In the genomic region with DNA sequence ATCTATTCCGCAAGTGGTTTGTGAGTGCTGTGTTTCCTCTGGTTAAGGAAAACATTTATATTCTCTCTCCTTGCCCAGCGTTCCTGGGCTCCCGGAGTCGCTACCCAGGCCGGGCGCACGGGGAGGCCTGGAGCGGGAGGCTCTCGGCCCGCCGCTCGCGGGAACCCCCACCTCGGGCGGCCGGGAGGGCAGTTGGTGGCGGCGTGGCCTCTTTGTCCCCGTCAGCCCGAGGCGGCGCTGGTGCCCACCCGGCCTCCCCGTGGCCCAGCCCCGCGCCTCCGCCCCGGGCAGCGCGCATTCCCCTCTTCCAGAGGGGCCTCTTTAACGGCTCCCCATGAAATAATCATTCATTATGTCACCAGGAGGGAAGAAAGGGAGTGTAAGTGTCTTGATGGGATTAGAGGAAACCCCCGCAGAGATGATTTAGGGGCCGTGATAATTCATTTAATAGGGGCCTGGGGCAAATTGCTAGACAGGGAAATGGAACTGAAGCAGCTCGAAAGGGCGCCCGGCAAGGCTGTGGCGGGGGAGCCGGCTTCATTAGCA, we compare ENCODE assay signal across 14 cellular contexts.
DNase-seq lines count a peak whose midpoint lies in the region; ATAC-seq and TF ChIP-seq lines count a peak whose summit lies in the region.
"Had no signal": no experiment of that assay in that cellular context is flagged by ENCODE, and none has a peak within 500 bp of the region (broad histone marks: within the 10 kb centered on the region; RNA-seq: fewer than 3 reads in every experiment).

No MANE protein-coding gene starts in this region.

- H3K36me3 Mint-ChIP-seq in endodermal cell (ENCODE audit: low read depth) (no peaks in the 10 kb centered on the region), nephron (ENCODE audit: low read depth) (peaks cover 5% of the 10 kb centered on the region)

- no peaks in the 10 kb centered on the region for H3K9me2 ChIP-seq in SK-N-SH

- ATAC-seq in GM18505 (IDR thresholded peaks at IDR 0.05; ENCODE audit: unreplicated experiment) (no peak), HG03039 (IDR thresholded peaks at IDR 0.05; ENCODE audit: unreplicated experiment) (no peak)
- ATAC-seq: mucosa of descending colon had no signal

- TF ChIP-seq POLR2A in GM18505 (IDR thresholded peaks at IDR 0.05; ENCODE audit: borderline replicate concordance, extremely low read depth, insufficient read depth, insufficient read length) (no peak), ovary (IDR thresholded peaks at IDR 0.05) (no peak)

- DNase-seq in M059J (ENCODE audit: low read depth) (peak; percentile 44), endodermal cell (peak; percentile 86), SK-N-SH (no peak), ovary (no peak)
- DNase-seq: activated CD4-positive, alpha-beta T cell treated with anti-CD3 and anti-CD28 coated beads, Interleukin-2, amount 50 U/mL, for 1 hour; AML-193; mucosa of descending colon; MV-4-11; Peyer's patch had no signal

- TF ChIP-seq RAD21 in SK-N-SH (IDR thresholded peaks at IDR 0.05; ENCODE audit: low read length) = no peak

- 1% methylated on average over 38 of the region's 38 CpGs; no CpG with 5 or more reads in 1 of the 2 experiments for WGBS in endodermal cell (ENCODE audit: insufficient coverage in 1 of 2, insufficient read length in 1 of 2), 2 experiments
- 88% methylated on average over 35 of the region's 38 CpGs for WGBS in SK-N-SH (ENCODE audit: low lambda C conversion rate)
- 9 to 16% (median 14%) methylated on average over 38 of the region's 38 CpGs for WGBS in ovary, 3 donors

- H3K79me2 ChIP-seq in SK-N-SH (ENCODE audit: insufficient read depth) = no peaks in the 10 kb centered on the region

- H3K27me3 ChIP-seq in endodermal cell (ENCODE audit: control insufficient read depth, insufficient read depth, low read length, poor library complexity, severe bottlenecking) (peaks cover 70% of the 10 kb centered on the region), SK-N-SH (ENCODE audit: insufficient read depth) (no peaks in the 10 kb centered on the region; the same call in 1 of the 2 replicates), ovary (no peaks in the 10 kb centered on the region)

- TF ChIP-seq CTCF in GM12875 (IDR thresholded peaks at IDR 0.05; ENCODE audit: borderline replicate concordance, insufficient read depth, low read depth, low read length) (no peak), endodermal cell (conservative IDR thresholded peaks at IDR 0.05) (peak; percentile 52), nephron (IDR thresholded peaks at IDR 0.05; ENCODE audit: unreplicated experiment in 3 of 3) (no peak), SK-N-SH (IDR thresholded peaks at IDR 0.05) (no peak), ovary (IDR thresholded peaks at IDR 0.05) (no peak)

- H3K9me3 ChIP-seq in endodermal cell (ENCODE audit: control insufficient read depth, low read length) = no peaks in the 10 kb centered on the region
- H3K9me3 ChIP-seq in SK-N-SH = no peaks in the 10 kb centered on the region
- H3K9me3 ChIP-seq in ovary = no peaks in the 10 kb centered on the region
- H3K9me3 ChIP-seq: mucosa of descending colon, Peyer's patch had no signal

- CTCF ChIA-PET in SK-N-SH (lab: Yijun Ruan, JAX) = interaction anchor here (1.0 kb wide), 1 partner anchor 311 kb away, joined by 3 read pairs; no protein-coding TSS in a partner anchor

- no peak overlapping the region for H3K9ac ChIP-seq in endodermal cell (ENCODE audit: extremely low read depth, low read length, poor library complexity, severe bottlenecking)
- H3K9ac ChIP-seq in SK-N-SH = no peak overlapping the region

- no peak overlapping the region for H3K4me2 ChIP-seq in SK-N-SH

- TF ChIP-seq EP300 in SK-N-SH (IDR thresholded peaks at IDR 0.05; ENCODE audit: borderline replicate concordance in 1 of 2, low read depth in 1 of 2, low read length in 1 of 2) (no peak), ovary (IDR thresholded peaks at IDR 0.05) (no peak)

- no peaks in the 10 kb centered on the region for H3F3A ChIP-seq in SK-N-SH (replicated peaks; ENCODE audit: insufficient read depth)

- H3K27ac ChIP-seq in endodermal cell (ENCODE audit: low read depth, low read length) (no peak overlapping the region), SK-N-SH (ENCODE audit: low read depth in 2 of 2, low read length in 1 of 2) (no peak overlapping the region), ovary (no peak overlapping the region)
- H3K27ac ChIP-seq: Peyer's patch had no signal

- H3K27me3 Mint-ChIP-seq in endodermal cell (ENCODE audit: insufficient read depth) (peaks cover 80% of the 10 kb centered on the region), nephron (ENCODE audit: low read depth) (peaks cover 94% of the 10 kb centered on the region)

- no peaks in the 10 kb centered on the region for H3K9me3 Mint-ChIP-seq in endodermal cell
- H3K9me3 Mint-ChIP-seq in nephron = peaks cover 10% of the 10 kb centered on the region
- H3K9me3 Mint-ChIP-seq: activated T-helper 2 cell treated with anti-CD3 and anti-CD28 coated beads, Interferon-gamma antibody, Interleukin-2, Interleukin-4, amounts not matched to agents 10 μg/mL and 5 μg/mL and 100 μg/mL, durations not matched to agents 14 hours and 24 hours and 36 hours had no signal

- intact Hi-C loops in ovary (cut with DNase I) = no loop called here

- no peaks in the 10 kb centered on the region for H3K4me1 ChIP-seq in endodermal cell (ENCODE audit: control insufficient read depth, insufficient read depth, low read length)
- no peaks in the 10 kb centered on the region for H3K4me1 ChIP-seq in SK-N-SH (ENCODE audit: control insufficient read depth in 1 of 2, insufficient read depth in 2 of 2, low read depth in 1 of 2, low read length in 1 of 2)
- H3K4me1 ChIP-seq in ovary (ENCODE audit: insufficient read depth) = no peaks in the 10 kb centered on the region
- H3K4me1 ChIP-seq: Peyer's patch had no signal

- POLR2A ChIA-PET in SK-N-SH (lab: Yijun Ruan, JAX) = no interaction called here

- H3K4me3 Mint-ChIP-seq in endodermal cell = peak overlapping the region; percentile 50
- peak overlapping the region; percentile 29 to 64 (median 55) for H3K4me3 Mint-ChIP-seq in nephron

- H4K20me1 ChIP-seq in SK-N-SH (ENCODE audit: insufficient read depth) = no peaks in the 10 kb centered on the region

- no peak overlapping the region for H3K27ac Mint-ChIP-seq in endodermal cell
- H3K27ac Mint-ChIP-seq in nephron = no peak overlapping the region
- H3K27ac Mint-ChIP-seq: activated T-helper 2 cell treated with anti-CD3 and anti-CD28 coated beads, Interferon-gamma antibody, Interleukin-2, Interleukin-4, amounts not matched to agents 10 μg/mL and 5 μg/mL and 100 μg/mL, durations not matched to agents 14 hours and 24 hours and 36 hours had no signal

- peaks cover 29% of the 10 kb centered on the region for H3K4me1 Mint-ChIP-seq in endodermal cell
- H3K4me1 Mint-ChIP-seq in nephron = peaks cover 11% of the 10 kb centered on the region

- H3K4me3 ChIP-seq in GM12875 (ENCODE audit: low read depth, low read length) = peak overlapping the region; percentile 15
- peak overlapping the region; percentile 67 for H3K4me3 ChIP-seq in endodermal cell (ENCODE audit: low read length)
- no peak overlapping the region for H3K4me3 ChIP-seq in SK-N-SH (ENCODE audit: low read depth in 2 of 2, low read length in 1 of 2)
- no peak overlapping the region for H3K4me3 ChIP-seq in ovary
- H3K4me3 ChIP-seq: mucosa of descending colon, Peyer's patch had no signal

- H3K36me3 ChIP-seq in endodermal cell (ENCODE audit: control insufficient read depth, insufficient read depth, low read length) (no peaks in the 10 kb centered on the region), SK-N-SH (replicated peaks in 1 of 2; ENCODE audit: control insufficient read depth in 1 of 2, insufficient read depth in 2 of 2, low read length in 1 of 2) (no peaks in the 10 kb centered on the region), ovary (no peaks in the 10 kb centered on the region)
- H3K36me3 ChIP-seq: Peyer's patch had no signal

- H2AFZ ChIP-seq in SK-N-SH (ENCODE audit: low read depth) = no peak overlapping the region

TF ChIP-seq in SK-N-SH, 30 proteins besides CTCF, POLR2A, EP300 and RAD21 (continues in another document):
- TF ChIP-seq, protein P1, sequence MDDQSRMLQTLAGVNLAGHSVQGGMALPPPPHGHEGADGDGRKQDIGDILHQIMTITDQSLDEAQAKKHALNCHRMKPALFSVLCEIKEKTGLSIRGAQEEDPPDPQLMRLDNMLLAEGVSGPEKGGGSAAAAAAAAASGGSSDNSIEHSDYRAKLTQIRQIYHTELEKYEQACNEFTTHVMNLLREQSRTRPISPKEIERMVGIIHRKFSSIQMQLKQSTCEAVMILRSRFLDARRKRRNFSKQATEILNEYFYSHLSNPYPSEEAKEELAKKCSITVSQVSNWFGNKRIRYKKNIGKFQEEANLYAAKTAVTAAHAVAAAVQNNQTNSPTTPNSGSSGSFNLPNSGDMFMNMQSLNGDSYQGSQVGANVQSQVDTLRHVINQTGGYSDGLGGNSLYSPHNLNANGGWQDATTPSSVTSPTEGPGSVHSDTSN (IDR thresholded peaks at IDR 0.05) = no peak
- TF ChIP-seq FOXJ3 (CRISPR knock-in tag; IDR thresholded peaks at IDR 0.05) = no peak
- no peak for TF ChIP-seq SIN3A (IDR thresholded peaks at IDR 0.05; ENCODE audit: borderline replicate concordance, low read depth, low read length)
- TF ChIP-seq TEAD4 (IDR thresholded peaks at IDR 0.05; ENCODE audit: borderline replicate concordance, insufficient read depth) = no peak
- no peak for TF ChIP-seq MEF2A (IDR thresholded peaks at IDR 0.05; ENCODE audit: borderline replicate concordance, low read depth)
- TF ChIP-seq NRF1 (IDR thresholded peaks at IDR 0.05; ENCODE audit: low read depth, low read length) = no peak
- no peak for TF ChIP-seq TCF12 (IDR thresholded peaks at IDR 0.05)
- no peak for TF ChIP-seq FOXM1 (IDR thresholded peaks at IDR 0.05; ENCODE audit: low read depth)
- no peak for TF ChIP-seq FOSL2 (IDR thresholded peaks at IDR 0.05; ENCODE audit: borderline replicate concordance, low read depth)
- TF ChIP-seq ELF1 (IDR thresholded peaks at IDR 0.05) = no peak
- TF ChIP-seq, protein P2, sequence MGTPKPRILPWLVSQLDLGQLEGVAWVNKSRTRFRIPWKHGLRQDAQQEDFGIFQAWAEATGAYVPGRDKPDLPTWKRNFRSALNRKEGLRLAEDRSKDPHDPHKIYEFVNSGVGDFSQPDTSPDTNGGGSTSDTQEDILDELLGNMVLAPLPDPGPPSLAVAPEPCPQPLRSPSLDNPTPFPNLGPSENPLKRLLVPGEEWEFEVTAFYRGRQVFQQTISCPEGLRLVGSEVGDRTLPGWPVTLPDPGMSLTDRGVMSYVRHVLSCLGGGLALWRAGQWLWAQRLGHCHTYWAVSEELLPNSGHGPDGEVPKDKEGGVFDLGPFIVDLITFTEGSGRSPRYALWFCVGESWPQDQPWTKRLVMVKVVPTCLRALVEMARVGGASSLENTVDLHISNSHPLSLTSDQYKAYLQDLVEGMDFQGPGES (IDR thresholded peaks at IDR 0.05; ENCODE audit: low read depth, low read length) = no peak
- no peak for TF ChIP-seq GABPA (IDR thresholded peaks at IDR 0.05; ENCODE audit: low read depth)
- TF ChIP-seq YY1 (IDR thresholded peaks at IDR 0.05; ENCODE audit: low read depth) = no peak

Comparison
In these comparisons a context has a peak if more than half of its experiments do, and no peak if none do; other contexts are left out.
1. H3K4me3 ChIP-seq: peak in GM12875 (single experiment) and endodermal cell (single experiment); none in SK-N-SH (0 of 2) and ovary (single experiment).
2. DNase-seq: peak in M059J (single experiment) and endodermal cell (single experiment); none in SK-N-SH (single experiment) and ovary (0 of 5).